17 cellular contexts compared by ENCODE assay signal in genomic region chr14:102213984-102214658, GRCh38.
DNase-seq lines count a peak whose midpoint lies in the region; ATAC-seq, FAIRE-seq and TF ChIP-seq lines count a peak whose summit lies in the region.
"Had no signal": no experiment of that assay in that cellular context is flagged by ENCODE, and none has a peak within 500 bp of the region (broad histone marks: within the 10 kb centered on the region; RNA-seq: fewer than 3 reads in every experiment).

No MANE protein-coding gene starts in this region.

- TF ChIP-seq CTCF in D721Med (IDR thresholded peaks at IDR 0.05; ENCODE audit: insufficient read depth, missing control alignments) (peak; percentile 36), bronchial epithelial cell (IDR thresholded peaks at IDR 0.05; ENCODE audit: insufficient read depth, low read length, severe bottlenecking) (peak; percentile 7)

- H4K20me1 ChIP-seq in Karpas-422 (ENCODE audit: insufficient read depth, low read depth, low read length), result peaks cover 87% of the 10 kb centered on the region

- ATAC-seq in GM21737 (IDR thresholded peaks at IDR 0.05; ENCODE audit: unreplicated experiment), result no peak
- ATAC-seq in HG02798 (IDR thresholded peaks at IDR 0.05; ENCODE audit: poor library complexity, unreplicated experiment), result no peak
- no peak for ATAC-seq in HG03457 (IDR thresholded peaks at IDR 0.05; ENCODE audit: unreplicated experiment)
- ATAC-seq: natural killer cell treated with Interleukin-12 subunit alpha and Interleukin-12 subunit beta and Interleukin-15 and Interleukin-18, amount 100 ng/mL, for 72 hours had no signal

- no peak for DNase-seq in D721Med (ENCODE audit: insufficient read length, low spot score)
- peak; percentile 76 for DNase-seq in Karpas-422
- no peak for DNase-seq in bronchial epithelial cell (ENCODE audit: low read depth)
- no peak for DNase-seq in neuronal stem cell (ENCODE audit: low spot score)
- no peak for DNase-seq in medulla oblongata (ENCODE audit: extremely low spot score)
- DNase-seq: activated CD4-positive, alpha-beta T cell treated with anti-CD3 and anti-CD28 coated beads for 4 hours; activated T-cell treated with anti-CD3 and anti-CD28 coated beads, Interleukin-2, amount 50 U/mL, for 24 hours; kidney glomerular epithelial cell; NCI-H146; NCI-H774; small intestine had no signal

- peak overlapping the region; percentile 8 for H3K18ac ChIP-seq in neuronal stem cell (ENCODE audit: low read length)

- H3K4me1 ChIP-seq in Karpas-422 (ENCODE audit: low read length), result peaks cover 24% of the 10 kb centered on the region
- H3K4me1 ChIP-seq in neuronal stem cell (ENCODE audit: control insufficient read depth in 2 of 2, insufficient read depth in 1 of 2, low read depth in 1 of 2, low read length in 2 of 2), result peaks cover 11 to 22% of the 10 kb centered on the region in 2 donors

- H2AK5ac ChIP-seq in neuronal stem cell (ENCODE audit: low read depth, low read length), result no peak overlapping the region

- H2BK5ac ChIP-seq in neuronal stem cell (ENCODE audit: low read length), result no peak overlapping the region

- H2AFZ ChIP-seq in Karpas-422 (ENCODE audit: low read length) (no peak overlapping the region), neuronal stem cell (ENCODE audit: low read length) (no peak overlapping the region)

- FAIRE-seq in D721Med (lab: Jason Lieb, UNC) (no peak), bronchial epithelial cell (lab: Jason Lieb, UNC) (no peak)
- FAIRE-seq: small intestine had no signal

- H3K9ac ChIP-seq in Karpas-422 (ENCODE audit: low read length) (no peak overlapping the region), neuronal stem cell (ENCODE audit: low read depth, low read length, poor library complexity) (no peak overlapping the region)

- H3K9me3 ChIP-seq in Karpas-422 (ENCODE audit: low read length) (no peaks in the 10 kb centered on the region), neuronal stem cell (replicated peaks in 1 of 2; ENCODE audit: control insufficient read depth in 2 of 2, insufficient read depth in 1 of 2, low read depth in 1 of 2, low read length in 2 of 2) (peaks cover 0 to 2% of the 10 kb centered on the region in 2 donors)
- H3K9me3 ChIP-seq: gastroesophageal sphincter, suprapubic skin had no signal

- H3K4me2 ChIP-seq in Karpas-422 (ENCODE audit: low read depth, low read length, poor library complexity, severe bottlenecking), result no peak overlapping the region
- H3K4me2 ChIP-seq in neuronal stem cell (ENCODE audit: insufficient read depth, low read length, poor library complexity, severe bottlenecking), result no peak overlapping the region

- no peak overlapping the region for H3K27ac ChIP-seq in Karpas-422 (ENCODE audit: low read length)
- no peak overlapping the region for H3K27ac ChIP-seq in neuronal stem cell (replicated peaks; ENCODE audit: low read length)
- H3K27ac ChIP-seq: suprapubic skin had no signal

- H3K79me2 ChIP-seq in Karpas-422 (ENCODE audit: low read length), result no peaks in the 10 kb centered on the region

- no peak overlapping the region for H2BK15ac ChIP-seq in neuronal stem cell (ENCODE audit: low read length)

- H3K79me1 ChIP-seq in neuronal stem cell (ENCODE audit: low read depth, low read length), result peaks cover 2% of the 10 kb centered on the region

- no peak overlapping the region for H3K4ac ChIP-seq in neuronal stem cell (ENCODE audit: low read length)

- no peak overlapping the region for H2BK120ac ChIP-seq in neuronal stem cell (ENCODE audit: low read depth, low read length)

- H4K91ac ChIP-seq in neuronal stem cell (ENCODE audit: low read depth, low read length, poor library complexity), result no peak overlapping the region

- H3K9me2 ChIP-seq in Karpas-422 (replicated peaks; ENCODE audit: insufficient read depth, low read length), result no peaks in the 10 kb centered on the region

- no peak overlapping the region for H4K8ac ChIP-seq in neuronal stem cell (ENCODE audit: low read depth, low read length)

- H3K36me3 ChIP-seq in Karpas-422 (ENCODE audit: insufficient read depth, low read length) (peaks cover 7% of the 10 kb centered on the region; the same call in 1 of the 2 replicates), bronchial epithelial cell (ENCODE audit: control insufficient read depth, insufficient read depth, low read length) (peaks cover 7% of the 10 kb centered on the region), neuronal stem cell (replicated peaks in 1 of 2; ENCODE audit: control insufficient read depth in 2 of 2, insufficient read depth in 2 of 2, low read length in 2 of 2) (peaks cover 10 to 28% of the 10 kb centered on the region in 2 donors)

- H3K14ac ChIP-seq in neuronal stem cell (ENCODE audit: low read length), result no peak overlapping the region

- no peak overlapping the region for H3K4me3 ChIP-seq in Karpas-422 (ENCODE audit: low read length)
- no peak overlapping the region for H3K4me3 ChIP-seq in bronchial epithelial cell (ENCODE audit: low read depth, low read length)
- no peak overlapping the region for H3K4me3 ChIP-seq in neuronal stem cell (ENCODE audit: low read length in 2 of 2)
- H3K4me3 ChIP-seq: gastroesophageal sphincter, suprapubic skin had no signal

- no CpG with 5 or more reads among the region's 25 CpGs for WGBS in neuronal stem cell (ENCODE audit: extremely low coverage in 2 of 2, insufficient read length in 2 of 2, insufficient replicate concordance in 1 of 2), 2 donors

- 0 out of 2 replicates have a peak, but pooled peaks cover 2% of the 10 kb centered on the region for H3K27me3 ChIP-seq in Karpas-422 (ENCODE audit: low read length)
- H3K27me3 ChIP-seq in bronchial epithelial cell (ENCODE audit: control insufficient read depth, insufficient read depth, low read length), result no peaks in the 10 kb centered on the region
- H3K27me3 ChIP-seq in neuronal stem cell (ENCODE audit: control insufficient read depth in 3 of 3, insufficient read depth in 3 of 3, low read depth in 1 of 3, low read length in 3 of 3), result no peaks in the 10 kb centered on the region
- H3K27me3 ChIP-seq: gastroesophageal sphincter, suprapubic skin had no signal

- no peak overlapping the region for H2BK12ac ChIP-seq in neuronal stem cell (ENCODE audit: low read length)

- H3K23ac ChIP-seq in neuronal stem cell (ENCODE audit: low read depth, low read length, poor library complexity), result no peak overlapping the region
